Comparison of ENCODE assay signal across 38 cellular contexts in genomic region chr12:79073506-79073905, GRCh38.
"Had no signal": no experiment of that assay in that cellular context is flagged by ENCODE, and none has a peak within 500 bp of the region (broad histone marks: within the 10 kb centered on the region; RNA-seq: fewer than 3 reads in every experiment).

No MANE protein-coding gene starts in this region.

- H3K36me3 Mint-ChIP-seq: activated CD8-positive, alpha-beta memory T cell treated with anti-CD3 and anti-CD28 coated beads, Interleukin-2, amount 10 ng/mL, durations not matched to agents 7 days and 5 days; activated naive CD4-positive, alpha-beta T cell treated with anti-CD3 and anti-CD28 coated beads, Interleukin-2, amount 10 ng/mL, durations not matched to agents 7 days and 5 days; activated naive CD4-positive, alpha-beta T cell treated with anti-CD3 and anti-CD28 coated beads, Interleukin-2, amount 50 U/mL, for 24 hours; activated naive CD8-positive, alpha-beta T cell; activated naive CD8-positive, alpha-beta T cell treated with anti-CD3 and anti-CD28 coated beads, Interleukin-2, amount 10 ng/mL, durations not matched to agents 7 days and 5 days; brain had no signal

- DNase-seq: activated B cell treated with CpG ODN at 0.5 μM for 24 hours; activated CD4-positive, alpha-beta memory T cell treated with anti-CD3 and anti-CD28 coated beads, Interleukin-2, amount 10 ng/mL, durations not matched to agents 7 days and 5 days; activated CD4-positive, alpha-beta T cell treated with anti-CD3 and anti-CD28 coated beads for 1 hour; activated CD4-positive, alpha-beta T cell treated with anti-CD3 and anti-CD28 coated beads for 36 hours; activated CD4-positive, alpha-beta T cell treated with anti-CD3 and anti-CD28 coated beads for 48 hours; activated CD4-positive, alpha-beta T cell treated with anti-CD3 and anti-CD28 coated beads, Interleukin-2, amount 10 ng/mL, durations not matched to agents 7 days and 5 days; activated CD4-positive, alpha-beta T cell treated with anti-CD3 and anti-CD28 coated beads, Interleukin-2, amount 50 U/mL, for 48 hours; activated CD8-positive, alpha-beta memory T cell treated with anti-CD3 and anti-CD28 coated beads for 24 hours; activated CD8-positive, alpha-beta memory T cell treated with anti-CD3 and anti-CD28 coated beads, Interleukin-2, amount 10 ng/mL, durations not matched to agents 7 days and 5 days; activated CD8-positive, alpha-beta memory T cell treated with anti-CD3 and anti-CD28 coated beads, Interleukin-2, amount 50 U/mL, for 48 hours; activated CD8-positive, alpha-beta T cell treated with anti-CD3 and anti-CD28 coated beads, Interleukin-2, amount 10 ng/mL, durations not matched to agents 7 days and 5 days; activated effector memory CD4-positive, alpha-beta T cell treated with Interleukin-2 at 50 U/mL for 16 hours; activated gamma-delta T cell; activated naive CD4-positive, alpha-beta T cell treated with anti-CD3 and anti-CD28 coated beads, Interleukin-2, amount 10 ng/mL, durations not matched to agents 7 days and 5 days; activated naive CD4-positive, alpha-beta T cell treated with Interleukin-2 at 50 U/mL for 16 hours; activated naive CD8-positive, alpha-beta T cell treated with anti-CD3 and anti-CD28 coated beads, Interleukin-2, amount 10 ng/mL, durations not matched to agents 7 days and 5 days; activated naive CD8-positive, alpha-beta T cell treated with anti-CD3 and anti-CD28 coated beads, Interleukin-2, amount 50 U/mL, for 24 hours; activated T-cell treated with anti-CD3 and anti-CD28 coated beads, Interleukin-2, amount 50 U/mL, for 24 hours; activated T-cell treated with anti-CD3 and anti-CD28 coated beads, Interleukin-2, amount 50 U/mL, for 48 hours; amygdala; anterior cingulate cortex; caudate nucleus; cerebellar nuclear complex; T-helper 2 cell; T-helper 9 cell had no signal

- H3K4me3 Mint-ChIP-seq: activated B cell treated with CpG ODN at 0.5 μM for 24 hours; activated CD4-positive, alpha-beta memory T cell treated with anti-CD3 and anti-CD28 coated beads, Interleukin-2, amount 10 ng/mL, durations not matched to agents 7 days and 5 days; activated CD4-positive, alpha-beta T cell treated with anti-CD3 and anti-CD28 coated beads for 36 hours; activated CD4-positive, alpha-beta T cell treated with anti-CD3 and anti-CD28 coated beads, Interleukin-2, amount 10 ng/mL, durations not matched to agents 7 days and 5 days; activated CD8-positive, alpha-beta memory T cell treated with anti-CD3 and anti-CD28 coated beads, Interleukin-2, amount 10 ng/mL, durations not matched to agents 7 days and 5 days; activated CD8-positive, alpha-beta T cell treated with anti-CD3 and anti-CD28 coated beads, Interleukin-2, amount 10 ng/mL, durations not matched to agents 7 days and 5 days; activated naive CD4-positive, alpha-beta T cell treated with anti-CD3 and anti-CD28 coated beads, Interleukin-2, amount 10 ng/mL, durations not matched to agents 7 days and 5 days; activated naive CD4-positive, alpha-beta T cell treated with anti-CD3 and anti-CD28 coated beads, Interleukin-2, amount 50 U/mL, for 24 hours; activated naive CD8-positive, alpha-beta T cell; activated naive CD8-positive, alpha-beta T cell treated with anti-CD3 and anti-CD28 coated beads, Interleukin-2, amount 10 ng/mL, durations not matched to agents 7 days and 5 days; activated naive CD8-positive, alpha-beta T cell treated with anti-CD3 and anti-CD28 coated beads, Interleukin-2, amount 50 U/mL, for 24 hours; activated T-cell treated with anti-CD3 and anti-CD28 coated beads, Interleukin-2, amount 50 U/mL, for 24 hours; brain; central memory CD8-positive, alpha-beta T cell; T-helper 1 cell treated with Interleukin-12 subunit alpha and Interleukin-12 subunit beta and Interleukin-4 antibody, amounts not matched to agents 30 μg/mL and 1 μg/mL, for 36 hours; T-helper 2 cell treated with Interferon-gamma antibody and Interleukin-4, amounts not matched to agents 5 μg/mL and 100 μg/mL, for 36 hours had no signal

- H3K27ac Mint-ChIP-seq: activated B cell treated with CpG ODN at 0.5 μM for 24 hours; activated CD4-positive, alpha-beta memory T cell treated with anti-CD3 and anti-CD28 coated beads, Interleukin-2, amount 10 ng/mL, durations not matched to agents 7 days and 5 days; activated CD4-positive, alpha-beta T cell treated with anti-CD3 and anti-CD28 coated beads for 36 hours; activated CD4-positive, alpha-beta T cell treated with anti-CD3 and anti-CD28 coated beads, Interleukin-2, amount 10 ng/mL, durations not matched to agents 7 days and 5 days; activated CD8-positive, alpha-beta memory T cell treated with anti-CD3 and anti-CD28 coated beads, Interleukin-2, amount 10 ng/mL, durations not matched to agents 7 days and 5 days; activated CD8-positive, alpha-beta T cell treated with anti-CD3 and anti-CD28 coated beads, Interleukin-2, amount 10 ng/mL, durations not matched to agents 7 days and 5 days; activated naive CD4-positive, alpha-beta T cell treated with anti-CD3 and anti-CD28 coated beads, Interleukin-2, amount 10 ng/mL, durations not matched to agents 7 days and 5 days; activated naive CD4-positive, alpha-beta T cell treated with anti-CD3 and anti-CD28 coated beads, Interleukin-2, amount 50 U/mL, for 24 hours; activated naive CD8-positive, alpha-beta T cell; activated naive CD8-positive, alpha-beta T cell treated with anti-CD3 and anti-CD28 coated beads, Interleukin-2, amount 10 ng/mL, durations not matched to agents 7 days and 5 days; activated naive CD8-positive, alpha-beta T cell treated with anti-CD3 and anti-CD28 coated beads, Interleukin-2, amount 50 U/mL, for 24 hours; activated T-cell treated with anti-CD3 and anti-CD28 coated beads, Interleukin-2, amount 50 U/mL, for 24 hours; activated T-helper 2 cell treated with anti-CD3 and anti-CD28 coated beads, Interferon-gamma antibody, Interleukin-2, Interleukin-4, amounts not matched to agents 10 μg/mL and 5 μg/mL and 100 μg/mL, durations not matched to agents 14 hours and 24 hours and 36 hours; T-helper 1 cell treated with Interleukin-12 subunit alpha and Interleukin-12 subunit beta and Interleukin-4 antibody, amounts not matched to agents 30 μg/mL and 1 μg/mL, for 36 hours; T-helper 2 cell treated with Interferon-gamma antibody and Interleukin-4, amounts not matched to agents 5 μg/mL and 100 μg/mL, for 36 hours had no signal

- H3K27ac ChIP-seq: ascending aorta, cardiac muscle cell, VCaP had no signal

- H3K27me3 Mint-ChIP-seq: activated B cell treated with CpG ODN at 0.5 μM for 24 hours; activated CD4-positive, alpha-beta memory T cell treated with anti-CD3 and anti-CD28 coated beads, Interleukin-2, amount 10 ng/mL, durations not matched to agents 7 days and 5 days; activated CD4-positive, alpha-beta T cell treated with anti-CD3 and anti-CD28 coated beads for 36 hours; activated CD4-positive, alpha-beta T cell treated with anti-CD3 and anti-CD28 coated beads, Interleukin-2, amount 10 ng/mL, durations not matched to agents 7 days and 5 days; activated CD8-positive, alpha-beta memory T cell treated with anti-CD3 and anti-CD28 coated beads, Interleukin-2, amount 10 ng/mL, durations not matched to agents 7 days and 5 days; activated naive CD4-positive, alpha-beta T cell treated with anti-CD3 and anti-CD28 coated beads, Interleukin-2, amount 10 ng/mL, durations not matched to agents 7 days and 5 days; activated naive CD4-positive, alpha-beta T cell treated with anti-CD3 and anti-CD28 coated beads, Interleukin-2, amount 50 U/mL, for 24 hours; activated naive CD8-positive, alpha-beta T cell; activated naive CD8-positive, alpha-beta T cell treated with anti-CD3 and anti-CD28 coated beads, Interleukin-2, amount 50 U/mL, for 24 hours; activated T-cell treated with anti-CD3 and anti-CD28 coated beads, Interleukin-2, amount 50 U/mL, for 24 hours; brain; central memory CD8-positive, alpha-beta T cell had no signal

- H3K9me3 Mint-ChIP-seq: activated B cell treated with CpG ODN at 0.5 μM for 24 hours; activated CD4-positive, alpha-beta T cell treated with anti-CD3 and anti-CD28 coated beads, Interleukin-2, amount 10 ng/mL, durations not matched to agents 7 days and 5 days; activated naive CD8-positive, alpha-beta T cell treated with anti-CD3 and anti-CD28 coated beads, Interleukin-2, amount 10 ng/mL, durations not matched to agents 7 days and 5 days; activated naive CD8-positive, alpha-beta T cell treated with anti-CD3 and anti-CD28 coated beads, Interleukin-2, amount 50 U/mL, for 24 hours; activated T-helper 2 cell treated with anti-CD3 and anti-CD28 coated beads, Interferon-gamma antibody, Interleukin-2, Interleukin-4, amounts not matched to agents 10 μg/mL and 5 μg/mL and 100 μg/mL, durations not matched to agents 14 hours and 24 hours and 36 hours; brain; T-helper 1 cell treated with Interleukin-12 subunit alpha and Interleukin-12 subunit beta and Interleukin-4 antibody, amounts not matched to agents 30 μg/mL and 1 μg/mL, for 36 hours; T-helper 2 cell treated with Interferon-gamma antibody and Interleukin-4, amounts not matched to agents 5 μg/mL and 100 μg/mL, for 36 hours had no signal

- H3K4me1 Mint-ChIP-seq: activated B cell treated with CpG ODN at 0.5 μM for 24 hours; activated CD4-positive, alpha-beta memory T cell treated with anti-CD3 and anti-CD28 coated beads, Interleukin-2, amount 10 ng/mL, durations not matched to agents 7 days and 5 days; activated CD4-positive, alpha-beta T cell treated with anti-CD3 and anti-CD28 coated beads for 36 hours; activated CD8-positive, alpha-beta memory T cell treated with anti-CD3 and anti-CD28 coated beads, Interleukin-2, amount 10 ng/mL, durations not matched to agents 7 days and 5 days; activated naive CD4-positive, alpha-beta T cell treated with anti-CD3 and anti-CD28 coated beads, Interleukin-2, amount 10 ng/mL, durations not matched to agents 7 days and 5 days; activated naive CD4-positive, alpha-beta T cell treated with anti-CD3 and anti-CD28 coated beads, Interleukin-2, amount 50 U/mL, for 24 hours; activated naive CD8-positive, alpha-beta T cell treated with anti-CD3 and anti-CD28 coated beads, Interleukin-2, amount 10 ng/mL, durations not matched to agents 7 days and 5 days; activated naive CD8-positive, alpha-beta T cell treated with anti-CD3 and anti-CD28 coated beads, Interleukin-2, amount 50 U/mL, for 24 hours; central memory CD8-positive, alpha-beta T cell had no signal

- FAIRE-seq: bronchial epithelial cell, TTC549 had no signal

- H3K27me3 ChIP-seq: ascending aorta, cardiac muscle cell had no signal

- H3K4me3 ChIP-seq: ascending aorta, cardiac muscle cell had no signal

- H3K36me3 ChIP-seq: ascending aorta, cardiac muscle cell had no signal

- H3K9me3 ChIP-seq: ascending aorta had no signal

- ATAC-seq: activated CD4-positive, alpha-beta T cell treated with anti-CD3 and anti-CD28 coated beads for 36 hours; activated CD4-positive, CD25-positive, alpha-beta regulatory T cell treated with anti-CD3 and anti-CD28 coated beads, Interleukin-2, amount 50 U/mL, for 24 hours; activated CD8-positive, alpha-beta memory T cell treated with anti-CD3 and anti-CD28 coated beads, Interleukin-2, amount 10 ng/mL, durations not matched to agents 7 days and 5 days; activated CD8-positive, alpha-beta T cell treated with anti-CD3 and anti-CD28 coated beads, Interleukin-2, amount 10 ng/mL, durations not matched to agents 7 days and 5 days; activated naive CD8-positive, alpha-beta T cell treated with anti-CD3 and anti-CD28 coated beads, Interleukin-2, amount 50 U/mL, for 24 hours had no signal

- H3K4me1 ChIP-seq: ascending aorta had no signal
